ENCODE assay signal across 16 cellular contexts in genomic region chr2:59680863-59681262, GRCh38.
"Had no signal": no experiment of that assay in that cellular context is flagged by ENCODE, and none has a peak within 500 bp of the region (broad histone marks: within the 10 kb centered on the region; RNA-seq: fewer than 3 reads in every experiment).

No MANE protein-coding gene starts in this region.

- DNase-seq: activated B cell treated with CpG ODN at 0.5 μM for 24 hours; activated CD4-positive, alpha-beta T cell treated with anti-CD3 and anti-CD28 coated beads, Interleukin-2, amount 10 ng/mL, durations not matched to agents 24 days and 14 days; activated naive CD4-positive, alpha-beta T cell treated with anti-CD3 and anti-CD28 coated beads, Interleukin-2, amount 50 U/mL, for 16 hours; activated T-cell treated with anti-CD3 and anti-CD28 coated beads, Interleukin-2, amount 50 U/mL, for 1 hour; brain microvascular endothelial cell; endodermal cell; left colon; nucleus accumbens; psoas muscle; sigmoid colon; stimulated activated CD4-positive, alpha-beta T cell treated with anti-CD3 and anti-CD28 coated beads, Interleukin-12 subunit alpha, Interleukin-12 subunit beta, amount 100 ng/mL, for 4 hours; stimulated activated naive CD8-positive, alpha-beta T cell treated with anti-CD3 and anti-CD28 coated beads, Interleukin-15, Interleukin-2, amounts not matched to agents 100 U/mL and 50 U/mL, for 24 hours; T-helper 17 cell; upper lobe of left lung had no signal

- H3K4me3 Mint-ChIP-seq: activated B cell treated with CpG ODN at 0.5 μM for 24 hours; activated CD4-positive, alpha-beta T cell treated with anti-CD3 and anti-CD28 coated beads, Interleukin-2, amount 10 ng/mL, durations not matched to agents 24 days and 14 days; endodermal cell; natural killer cell treated with Interleukin-12 subunit alpha and Interleukin-12 subunit beta and Interleukin-15 and Interleukin-18, amount 100 ng/mL, for 72 hours; T-helper 17 cell had no signal

- H3K27me3 ChIP-seq: brain microvascular endothelial cell, sigmoid colon, suprapubic skin, upper lobe of left lung had no signal

- ATAC-seq: left colon; natural killer cell treated with Interleukin-12 subunit alpha and Interleukin-12 subunit beta and Interleukin-15 and Interleukin-18, amount 100 ng/mL, for 72 hours; stimulated activated naive CD8-positive, alpha-beta T cell treated with anti-CD3 and anti-CD28 coated beads, Interleukin-15, Interleukin-2, amounts not matched to agents 100 U/mL and 50 U/mL, for 24 hours; T-helper 17 cell had no signal

- H3K27ac Mint-ChIP-seq: activated B cell treated with CpG ODN at 0.5 μM for 24 hours; activated CD4-positive, alpha-beta T cell treated with anti-CD3 and anti-CD28 coated beads, Interleukin-2, amount 10 ng/mL, durations not matched to agents 24 days and 14 days; endodermal cell; natural killer cell treated with Interleukin-12 subunit alpha and Interleukin-12 subunit beta and Interleukin-15 and Interleukin-18, amount 100 ng/mL, for 72 hours; T-helper 17 cell had no signal

- H3K36me3 Mint-ChIP-seq: natural killer cell treated with Interleukin-12 subunit alpha and Interleukin-12 subunit beta and Interleukin-15 and Interleukin-18, amount 100 ng/mL, for 72 hours had no signal

- H3K9me3 Mint-ChIP-seq: activated B cell treated with CpG ODN at 0.5 μM for 24 hours, endodermal cell had no signal

- H3K4me1 Mint-ChIP-seq: activated CD4-positive, alpha-beta T cell treated with anti-CD3 and anti-CD28 coated beads, Interleukin-2, amount 10 ng/mL, durations not matched to agents 24 days and 14 days; endodermal cell; T-helper 17 cell had no signal

- H3K4me1 ChIP-seq: psoas muscle, sigmoid colon, suprapubic skin, upper lobe of left lung had no signal

- H3K27me3 Mint-ChIP-seq: activated CD4-positive, alpha-beta T cell treated with anti-CD3 and anti-CD28 coated beads, Interleukin-2, amount 10 ng/mL, durations not matched to agents 24 days and 14 days; natural killer cell treated with Interleukin-12 subunit alpha and Interleukin-12 subunit beta and Interleukin-15 and Interleukin-18, amount 100 ng/mL, for 72 hours; T-helper 17 cell had no signal

- H3K36me3 ChIP-seq: brain microvascular endothelial cell, sigmoid colon, suprapubic skin, upper lobe of left lung had no signal

- H3K9me3 ChIP-seq: psoas muscle had no signal

- H3K27ac ChIP-seq: brain microvascular endothelial cell, psoas muscle, sigmoid colon, suprapubic skin, upper lobe of left lung had no signal

- H3K4me3 ChIP-seq: psoas muscle, sigmoid colon, suprapubic skin, upper lobe of left lung had no signal
